18 cellular contexts compared by ENCODE assay signal in the genomic region with DNA sequence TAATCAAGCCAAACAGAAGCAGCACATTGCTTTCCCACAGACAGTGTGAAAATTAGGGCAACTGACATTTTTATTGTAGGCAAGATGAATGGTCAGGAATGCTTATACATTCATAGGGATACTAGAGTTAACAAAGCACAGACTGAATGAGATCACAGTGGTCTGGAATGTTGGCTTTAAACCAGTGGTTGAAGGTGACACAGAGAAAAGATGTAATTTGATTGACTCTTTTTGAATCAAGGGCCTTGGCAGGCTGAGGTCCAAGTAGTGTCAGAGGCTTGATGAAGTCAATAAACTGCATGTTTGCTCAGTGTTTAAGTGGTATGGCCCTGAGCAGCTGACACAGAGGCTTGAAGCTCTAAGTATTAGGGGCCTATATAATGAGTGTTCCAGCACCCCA.
DNase-seq lines count a peak whose midpoint lies in the region; ATAC-seq and TF ChIP-seq lines count a peak whose summit lies in the region.
"Had no signal": no experiment of that assay in that cellular context is flagged by ENCODE, and none has a peak within 500 bp of the region (broad histone marks: within the 10 kb centered on the region; RNA-seq: fewer than 3 reads in every experiment).

No MANE protein-coding gene starts in this region.

- H3K79me2 ChIP-seq in GM23248 (ENCODE audit: insufficient read depth), result no peaks in the 10 kb centered on the region

- H3K4me3 ChIP-seq in AG10803 (ENCODE audit: low read length) (no peak overlapping the region), GM23248 (no peak overlapping the region), SK-N-MC (no peak overlapping the region), left lung (no peak overlapping the region), right lobe of liver (no peak overlapping the region)
- H3K4me3 ChIP-seq: ovary, smooth muscle cell had no signal

- H2AFZ ChIP-seq in GM23248, result no peak overlapping the region

- TF ChIP-seq POLR2A in right lobe of liver (IDR thresholded peaks at IDR 0.05), result no peak

- H3K4me2 ChIP-seq in GM23248 (ENCODE audit: unreplicated experiment), result no peak overlapping the region
- H3K4me2 ChIP-seq: smooth muscle cell had no signal

- H3K9ac ChIP-seq in GM23248 (no peak overlapping the region), SK-N-MC (ENCODE audit: insufficient read length) (no peak overlapping the region)

- intact Hi-C loops in left lung (cut with DNase I), result no loop called here
- intact Hi-C loops in right lobe of liver (cut with DNase I), result no loop called here

- no peaks in the 10 kb centered on the region for H4K20me1 ChIP-seq in GM23248 (ENCODE audit: insufficient read depth)

- ATAC-seq in left lung (peak; percentile 82), GM18861 (IDR thresholded peaks at IDR 0.05; ENCODE audit: unreplicated experiment) (no peak), right lobe of liver (no peak)
- ATAC-seq: foreskin keratinocyte, WTC11 had no signal

- H3K27ac ChIP-seq in GM23248 (no peak overlapping the region), SK-N-MC (peak overlapping the region; percentile 23; the same call in 1 of the 2 replicates), left lung (no peak overlapping the region), right lobe of liver (no peak overlapping the region)
- H3K27ac ChIP-seq: foreskin keratinocyte, ovary had no signal

- no peaks in the 10 kb centered on the region for H3K9me2 ChIP-seq in GM23248 (ENCODE audit: insufficient read depth)

- H3K27me3 ChIP-seq in GM23248 (replicated peaks; ENCODE audit: insufficient read depth) (no peaks in the 10 kb centered on the region), left lung (no peaks in the 10 kb centered on the region), right lobe of liver (no peaks in the 10 kb centered on the region)
- H3K27me3 ChIP-seq: foreskin keratinocyte, ovary had no signal

- peak; percentile 23 for DNase-seq in AG10803 (ENCODE audit: low read depth)
- peak; percentile 4 for DNase-seq in GM23248
- no peak for DNase-seq in SK-N-MC (ENCODE audit: low read depth, low spot score)
- no peak for DNase-seq in left lung
- DNase-seq in islet precursor cell, result no peak
- no peak for DNase-seq in right lobe of liver
- no peak for DNase-seq in activated naive CD4-positive, alpha-beta T cell (lab: John Stamatoyannopoulos, UW)
- DNase-seq: activated CD4-positive, alpha-beta memory T cell treated with anti-CD3 and anti-CD28 coated beads, Interleukin-2, amount 10 ng/mL, durations not matched to agents 7 days and 5 days; activated naive CD4-positive, alpha-beta T cell treated with anti-CD3 and anti-CD28 coated beads, Interleukin-2, amount 50 U/mL, for 16 hours; activated T-cell treated with anti-CD3 and anti-CD28 coated beads, Interleukin-2, amount 50 U/mL, for 1 hour; naive B cell; NCI-H2171 treated with DMSO at 0.1 percent for 48 hours; ovary; substantia nigra had no signal

- H3K9me3 ChIP-seq in GM23248 (ENCODE audit: low read depth) (no peaks in the 10 kb centered on the region), SK-N-MC (ENCODE audit: low read depth, low read length) (no peaks in the 10 kb centered on the region), left lung (no peaks in the 10 kb centered on the region), right lobe of liver (no peaks in the 10 kb centered on the region)
- H3K9me3 ChIP-seq: ovary had no signal

- in situ Hi-C loops in GM23248 (cut with MboI), result no loop called here

- H3F3A ChIP-seq in GM23248 (ENCODE audit: insufficient read depth), result no peaks in the 10 kb centered on the region

- H3K4me1 ChIP-seq in GM23248 (ENCODE audit: insufficient read depth) (no peaks in the 10 kb centered on the region), left lung (no peaks in the 10 kb centered on the region), right lobe of liver (no peaks in the 10 kb centered on the region)
- H3K4me1 ChIP-seq: foreskin keratinocyte had no signal

- H3K36me3 ChIP-seq in GM23248 (ENCODE audit: low read depth), result no peaks in the 10 kb centered on the region
- H3K36me3 ChIP-seq in SK-N-MC (ENCODE audit: insufficient read depth, low read length), result no peaks in the 10 kb centered on the region
- H3K36me3 ChIP-seq in left lung, result no peaks in the 10 kb centered on the region
- H3K36me3 ChIP-seq in right lobe of liver, result no peaks in the 10 kb centered on the region
- H3K36me3 ChIP-seq: ovary had no signal

- no peak for TF ChIP-seq CTCF in AG10803 (conservative IDR thresholded peaks at IDR 0.05; ENCODE audit: low read length)
- no peak for TF ChIP-seq CTCF in left lung (IDR thresholded peaks at IDR 0.05)
- TF ChIP-seq CTCF in right lobe of liver (IDR thresholded peaks at IDR 0.05), result no peak

Comparison
In these comparisons a context has a peak if more than half of its experiments do, and no peak if none do; other contexts are left out.
1. DNase-seq: peak in AG10803 (single experiment) and GM23248 (single experiment); none in SK-N-MC (single experiment), left lung (0 of 2), islet precursor cell (single experiment), right lobe of liver (0 of 3) and activated naive CD4-positive, alpha-beta T cell (0 of 4).